In genomic region chr3:197561926-197562325, GRCh38 we compare ENCODE assay signal across 2 cellular contexts.
A peak's percentile ranks its signal among the peaks of the same experiment; 100 is the strongest.
TF ChIP-seq lines count a peak whose summit lies in the region.

No MANE protein-coding gene starts in this region.

TF ChIP-seq in GM12878, 131 proteins besides CTCF, POLR2A, EP300 and RAD21 (continued from another document and continues in another):
- TF ChIP-seq, protein P1, sequence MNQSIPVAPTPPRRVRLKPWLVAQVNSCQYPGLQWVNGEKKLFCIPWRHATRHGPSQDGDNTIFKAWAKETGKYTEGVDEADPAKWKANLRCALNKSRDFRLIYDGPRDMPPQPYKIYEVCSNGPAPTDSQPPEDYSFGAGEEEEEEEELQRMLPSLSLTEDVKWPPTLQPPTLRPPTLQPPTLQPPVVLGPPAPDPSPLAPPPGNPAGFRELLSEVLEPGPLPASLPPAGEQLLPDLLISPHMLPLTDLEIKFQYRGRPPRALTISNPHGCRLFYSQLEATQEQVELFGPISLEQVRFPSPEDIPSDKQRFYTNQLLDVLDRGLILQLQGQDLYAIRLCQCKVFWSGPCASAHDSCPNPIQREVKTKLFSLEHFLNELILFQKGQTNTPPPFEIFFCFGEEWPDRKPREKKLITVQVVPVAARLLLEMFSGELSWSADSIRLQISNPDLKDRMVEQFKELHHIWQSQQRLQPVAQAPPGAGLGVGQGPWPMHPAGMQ (IDR thresholded peaks at IDR 0.05; ENCODE audit: borderline replicate concordance) = no peak
- TF ChIP-seq SPI1 (IDR thresholded peaks at IDR 0.05; ENCODE audit: borderline replicate concordance, insufficient read depth, low read depth, low read length) = peak; percentile 29; the same call in 1 of the 2 replicates
- TF ChIP-seq, protein P2, sequence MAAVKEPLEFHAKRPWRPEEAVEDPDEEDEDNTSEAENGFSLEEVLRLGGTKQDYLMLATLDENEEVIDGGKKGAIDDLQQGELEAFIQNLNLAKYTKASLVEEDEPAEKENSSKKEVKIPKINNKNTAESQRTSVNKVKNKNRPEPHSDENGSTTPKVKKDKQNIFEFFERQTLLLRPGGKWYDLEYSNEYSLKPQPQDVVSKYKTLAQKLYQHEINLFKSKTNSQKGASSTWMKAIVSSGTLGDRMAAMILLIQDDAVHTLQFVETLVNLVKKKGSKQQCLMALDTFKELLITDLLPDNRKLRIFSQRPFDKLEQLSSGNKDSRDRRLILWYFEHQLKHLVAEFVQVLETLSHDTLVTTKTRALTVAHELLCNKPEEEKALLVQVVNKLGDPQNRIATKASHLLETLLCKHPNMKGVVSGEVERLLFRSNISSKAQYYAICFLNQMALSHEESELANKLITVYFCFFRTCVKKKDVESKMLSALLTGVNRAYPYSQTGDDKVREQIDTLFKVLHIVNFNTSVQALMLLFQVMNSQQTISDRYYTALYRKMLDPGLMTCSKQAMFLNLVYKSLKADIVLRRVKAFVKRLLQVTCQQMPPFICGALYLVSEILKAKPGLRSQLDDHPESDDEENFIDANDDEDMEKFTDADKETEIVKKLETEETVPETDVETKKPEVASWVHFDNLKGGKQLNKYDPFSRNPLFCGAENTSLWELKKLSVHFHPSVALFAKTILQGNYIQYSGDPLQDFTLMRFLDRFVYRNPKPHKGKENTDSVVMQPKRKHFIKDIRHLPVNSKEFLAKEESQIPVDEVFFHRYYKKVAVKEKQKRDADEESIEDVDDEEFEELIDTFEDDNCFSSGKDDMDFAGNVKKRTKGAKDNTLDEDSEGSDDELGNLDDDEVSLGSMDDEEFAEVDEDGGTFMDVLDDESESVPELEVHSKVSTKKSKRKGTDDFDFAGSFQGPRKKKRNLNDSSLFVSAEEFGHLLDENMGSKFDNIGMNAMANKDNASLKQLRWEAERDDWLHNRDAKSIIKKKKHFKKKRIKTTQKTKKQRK (IDR thresholded peaks at IDR 0.05; ENCODE audit: low read depth, low read length) = no peak
- TF ChIP-seq SMARCA5 (IDR thresholded peaks at IDR 0.05) = no peak
- TF ChIP-seq KLF5 (IDR thresholded peaks at IDR 0.05; ENCODE audit: partially characterized antibody) = no peak
- no peak for TF ChIP-seq CREM (IDR thresholded peaks at IDR 0.05; ENCODE audit: low read depth)
- TF ChIP-seq ZNF592 (IDR thresholded peaks at IDR 0.05) = no peak
- no peak for TF ChIP-seq ZNF24 (IDR thresholded peaks at IDR 0.05)
- TF ChIP-seq HDGF (IDR thresholded peaks at IDR 0.05) = no peak
- no peak for TF ChIP-seq MEF2A (IDR thresholded peaks at IDR 0.05; ENCODE audit: insufficient read depth, low read depth, low read length)
- no peak for TF ChIP-seq NRF1 (conservative IDR thresholded peaks at IDR 0.05; ENCODE audit: low read depth, low read length)
- no peak for TF ChIP-seq KAT2A (conservative IDR thresholded peaks at IDR 0.05; ENCODE audit: control insufficient read depth, low read depth, low read length)
- TF ChIP-seq ESRRA (IDR thresholded peaks at IDR 0.05; ENCODE audit: low read length) = peak; percentile 99

TF ChIP-seq in HEK293T, 16 proteins besides CTCF, POLR2A, EP300 and RAD21 (continued from another document):
- no peak for TF ChIP-seq PKNOX1 (IDR thresholded peaks at IDR 0.05)
